8 cellular contexts compared by ENCODE assay signal in genomic region chr2:130390460-130391057, GRCh38. TPM values are rescaled to one million over a fixed set of nuclear protein-coding genes. Genes with fewer than 3 reads are reported as not detected.
DNase-seq lines count a peak whose midpoint lies in the region; ATAC-seq and TF ChIP-seq lines count a peak whose summit lies in the region.

No MANE protein-coding gene starts in this region.

- H3K4me2 ChIP-seq in DOHH2 (ENCODE audit: low read length) (peak overlapping the region; percentile 80), PC-3 (ENCODE audit: low read length) (peak overlapping the region; percentile 81)

- H3K27me3 Mint-ChIP-seq in endothelial cell (ENCODE audit: unreplicated experiment) (peaks cover 9% of the 10 kb centered on the region), natural killer cell (ENCODE audit: low read depth in 2 of 2) (no peaks in the 10 kb centered on the region)

- no peaks in the 10 kb centered on the region for H3K9me3 ChIP-seq in DOHH2 (ENCODE audit: control insufficient read depth, insufficient read depth, low read length)
- no peaks in the 10 kb centered on the region for H3K9me3 ChIP-seq in PC-3 (ENCODE audit: low read length)

- H3K27ac ChIP-seq in DOHH2 (ENCODE audit: low read depth, low read length), result peak overlapping the region; percentile 99
- no peak overlapping the region for H3K27ac ChIP-seq in PC-3 (ENCODE audit: low read length)

- peaks cover 4% of the 10 kb centered on the region for H3K36me3 Mint-ChIP-seq in endothelial cell (ENCODE audit: low read depth, unreplicated experiment)
- H3K36me3 Mint-ChIP-seq in natural killer cell, result no peaks in the 10 kb centered on the region

- H3K4me3 ChIP-seq in DOHH2 (ENCODE audit: low read length) (peak overlapping the region; percentile 74), PC-3 (ENCODE audit: low read length) (peak overlapping the region; percentile 78)

- no peak for TF ChIP-seq CTCF in DOHH2 (IDR thresholded peaks at IDR 0.05; ENCODE audit: low read depth, low read length, poor library complexity, severe bottlenecking)
- TF ChIP-seq CTCF in PC-3 (conservative IDR thresholded peaks at IDR 0.05; ENCODE audit: low read depth, low read length), result no peak
- no peak for TF ChIP-seq CTCF in endothelial cell (IDR thresholded peaks at IDR 0.05; ENCODE audit: unreplicated experiment)
- TF ChIP-seq CTCF in natural killer cell (IDR thresholded peaks at IDR 0.05), result no peak

- H3K9ac ChIP-seq in PC-3 (ENCODE audit: low read length), result no peak overlapping the region

- no peak overlapping the region for H3K27ac Mint-ChIP-seq in endothelial cell (ENCODE audit: unreplicated experiment)
- H3K27ac Mint-ChIP-seq in natural killer cell, result peak overlapping the region; percentile 82 to 91

- peak overlapping the region; percentile 98 for H2AFZ ChIP-seq in PC-3 (ENCODE audit: low read length)

- H3K4me1 Mint-ChIP-seq in endothelial cell (ENCODE audit: unreplicated experiment) (peaks cover 8% of the 10 kb centered on the region), natural killer cell (peaks cover 30 to 31% of the 10 kb centered on the region in 2 donors)

- H3F3A ChIP-seq in DOHH2 (ENCODE audit: control insufficient read depth, insufficient read depth) (peaks cover 48% of the 10 kb centered on the region), PC-3 (ENCODE audit: low read length, unreplicated experiment) (no peaks in the 10 kb centered on the region)

- H3K9me3 Mint-ChIP-seq in endothelial cell (ENCODE audit: unreplicated experiment), result no peaks in the 10 kb centered on the region
- no peaks in the 10 kb centered on the region for H3K9me3 Mint-ChIP-seq in natural killer cell

- peaks cover 13% of the 10 kb centered on the region; the same call in 1 of the 2 replicates for H3K36me3 ChIP-seq in DOHH2 (ENCODE audit: control insufficient read depth, low read length)
- H3K36me3 ChIP-seq in PC-3 (ENCODE audit: low read depth, low read length), result no peaks in the 10 kb centered on the region

- ATAC-seq in PC-3, result no peak
- ATAC-seq in natural killer cell, result peak; percentile 8 to 15 (median 8)
- ATAC-seq in GM18868 (IDR thresholded peaks at IDR 0.05; ENCODE audit: unreplicated experiment), result no peak

- H3K27me3 ChIP-seq in DOHH2 (ENCODE audit: control insufficient read depth, low read length) (no peaks in the 10 kb centered on the region), PC-3 (ENCODE audit: low read length) (no peaks in the 10 kb centered on the region)

- H4K20me1 ChIP-seq in DOHH2 (ENCODE audit: control insufficient read depth, insufficient read depth, low read depth, low read length) (no peaks in the 10 kb centered on the region), PC-3 (ENCODE audit: low read length) (no peaks in the 10 kb centered on the region)

- intact Hi-C loops in PC-3 (cut with micrococcal nuclease) (loop anchor here (1.0 kb wide), 1 partner anchor 34 kb away; the partner anchor contains the start of gene PTPN18), natural killer cell (cut with micrococcal nuclease) (no loop called here)

- H3K79me2 ChIP-seq in DOHH2 (ENCODE audit: control insufficient read depth, low read length), result peaks cover 18% of the 10 kb centered on the region
- no peaks in the 10 kb centered on the region for H3K79me2 ChIP-seq in PC-3 (ENCODE audit: low read length)

- BruUV-seq in PC-3 (replicated peaks; lab: Mats Ljungman, UMichigan), result no TSS peak

- no peaks in the 10 kb centered on the region for H3K9me2 ChIP-seq in DOHH2 (replicated peaks; ENCODE audit: control insufficient read depth, low read length)
- no peaks in the 10 kb centered on the region for H3K9me2 ChIP-seq in PC-3 (replicated peaks; ENCODE audit: low read length)

- DNase-seq in H4 (ENCODE audit: low spot score) (peak; percentile 1), PC-3 (no peak), endothelial cell (ENCODE audit: low spot score) (no peak), natural killer cell (no peak), NCI-H1105 (lab: John Stamatoyannopoulos, UW) (no peak)
- no peak for DNase-seq in activated CD4-positive, CD25-positive, alpha-beta regulatory T cell (lab: John Stamatoyannopoulos, UW)

- H3K4me1 ChIP-seq in DOHH2 (ENCODE audit: control insufficient read depth, low read length) (peaks cover 82% of the 10 kb centered on the region), PC-3 (ENCODE audit: insufficient read depth, low read length) (peaks cover 11% of the 10 kb centered on the region)

- POLR2A ChIA-PET in PC-3 (lab: Charles Lee; ENCODE audit: unreplicated experiment), result interaction anchor here (0.6 kb wide), 1 partner anchor 48 kb away, joined by 3 read pairs; the partner anchor contains the start of gene IMP4

- CTCF ChIA-PET in PC-3 (lab: Charles Lee), result interaction anchor here (0.5 to 0.6 kb wide), 2 partner anchors 47 to 202 kb away, joined by 3 read pairs; no protein-coding TSS in a partner anchor

- H3K4me3 Mint-ChIP-seq in endothelial cell (ENCODE audit: unreplicated experiment) (peak overlapping the region; percentile 84), natural killer cell (peak overlapping the region; percentile 96)

RNA-seq across cellular contexts. Expression of gene PTPN18, which starts 34.7 kb away (rescaled TPM):
- total RNA-seq in H4 (2014; rRNA removed; shearing (Covaris generic)), result 14.1 and 15.7 TPM in 2 replicates
- total RNA-seq in PC-3 (2014; rRNA removed), result 27.1 and 33.5 TPM in 2 replicates
- 16.3 TPM for total RNA-seq in endothelial cell (ENCODE audit: unreplicated experiment)
- total RNA-seq in natural killer cell, result 100 to 1,000 TPM; 189 to 194 (median 192) TPM

RNA-seq across cellular contexts. Expression of gene IMP4, which starts 47.9 kb away (rescaled TPM):
- 110 and 112 TPM in 2 replicates for total RNA-seq in H4 (2014; rRNA removed; shearing (Covaris generic))
- total RNA-seq in PC-3 (2014; rRNA removed) (203 and 207 TPM in 2 replicates), endothelial cell (ENCODE audit: unreplicated experiment) (32.8 TPM), natural killer cell (10 to 100 TPM; 60.5 to 80.6 (median 72.9) TPM)

Comparison
In these comparisons a context has a peak if more than half of its experiments do, and no peak if none do; other contexts are left out.
1. ATAC-seq: peak in natural killer cell (3 of 3); none in PC-3 (single experiment) and GM18868 (single experiment).